Comparison of ENCODE assay signal across 10 cellular contexts in the genomic region with DNA sequence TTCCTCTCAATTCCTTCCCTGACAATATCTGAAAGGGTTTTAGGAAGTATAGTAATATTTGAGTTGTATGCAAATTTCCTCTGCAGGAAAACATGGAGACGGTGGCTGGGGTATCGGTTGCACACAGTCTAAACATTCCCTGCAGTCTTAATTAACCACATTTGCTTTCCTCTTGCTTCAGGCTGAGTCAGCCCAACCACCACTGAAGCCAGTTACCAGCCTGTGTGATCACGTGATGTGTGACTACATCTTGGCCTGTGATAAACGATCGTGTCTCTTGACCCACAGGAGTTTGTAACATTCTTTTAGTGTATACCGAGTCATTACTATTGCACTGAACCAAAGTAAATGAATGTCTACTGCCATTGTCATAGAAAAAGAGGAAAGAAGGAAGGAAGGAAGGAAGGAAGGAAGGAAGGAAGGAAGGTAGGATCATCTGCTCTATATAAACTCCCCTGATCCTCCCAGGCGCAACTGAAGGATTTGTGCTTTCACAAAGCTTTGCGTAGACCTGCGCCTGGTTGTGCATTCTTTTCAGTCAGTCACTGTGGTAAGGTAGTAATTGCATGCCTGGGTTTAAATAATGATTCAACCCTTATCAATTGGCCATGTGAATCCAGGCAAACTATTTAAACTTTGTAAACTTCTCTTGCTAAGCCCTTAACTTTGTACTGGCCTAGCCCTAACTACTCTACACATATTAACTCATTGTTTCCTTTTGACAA.
A peak's percentile ranks its signal among the peaks of the same experiment; 100 is the strongest.
DNase-seq lines count a peak whose midpoint lies in the region; ATAC-seq and TF ChIP-seq lines count a peak whose summit lies in the region.
"Had no signal": no experiment of that assay in that cellular context is flagged by ENCODE, and none has a peak within 500 bp of the region (broad histone marks: within the 10 kb centered on the region; RNA-seq: fewer than 3 reads in every experiment).

No MANE protein-coding gene starts in this region.

- WGBS in aorta, 2 donors: 25 to 28% methylated on average over 9 of the region's 9 CpGs

- peak; percentile 21 for DNase-seq in GOT3 (lab: John Stamatoyannopoulos, UW)
- peak; percentile 66 for DNase-seq in RWPE1 (ENCODE audit: low spot score)
- DNase-seq in fibroblast of villous mesenchyme (ENCODE audit: low read depth): peak; percentile 91
- DNase-seq in NCI-H1436 treated with DMSO at 0.1 percent for 48 hours (lab: John Stamatoyannopoulos, UW): no peak
- no peak for DNase-seq in aorta
- DNase-seq in activated naive CD4-positive, alpha-beta T cell treated with anti-CD3 and anti-CD28 coated beads, Interleukin-2, amount 10 ng/mL, durations not matched to agents 7 days and 5 days: no peak
- no peak for DNase-seq in SHP77 treated with DMSO at 0.1 percent for 48 hours (lab: John Stamatoyannopoulos, UW)
- DNase-seq: stimulated activated CD4-positive, alpha-beta T cell treated with anti-CD3 and anti-CD28 coated beads, Interleukin-2, amount 100 ng/mL, for 24 hours had no signal

- TF ChIP-seq CTCF in RWPE1 (conservative IDR thresholded peaks at IDR 0.05; ENCODE audit: low read depth) (no peak), fibroblast of villous mesenchyme (IDR thresholded peaks at IDR 0.05; ENCODE audit: insufficient read depth, low read depth, low read length) (no peak)

- H3K9me3 ChIP-seq in skeletal muscle satellite cell (replicated peaks; ENCODE audit: low read length): no peaks in the 10 kb centered on the region
- no peaks in the 10 kb centered on the region for H3K9me3 ChIP-seq in aorta (ENCODE audit: control insufficient read depth, low read length)

- H3K36me3 ChIP-seq in skeletal muscle satellite cell (ENCODE audit: insufficient read depth, low read length) (no peaks in the 10 kb centered on the region), aorta (ENCODE audit: control insufficient read depth in 1 of 2, insufficient read depth in 2 of 2, low read length in 1 of 2) (no peaks in the 10 kb centered on the region)

- no peaks in the 10 kb centered on the region for H3K36me3 Mint-ChIP-seq in activated naive CD4-positive, alpha-beta T cell treated with anti-CD3 and anti-CD28 coated beads, Interleukin-2, amount 10 ng/mL, durations not matched to agents 7 days and 5 days

- intact Hi-C loops in aorta (cut with DNase I): no loop called here

- H3K4me1 ChIP-seq in skeletal muscle satellite cell (ENCODE audit: control insufficient read depth, insufficient read depth, low read length): peaks cover 14% of the 10 kb centered on the region
- H3K4me1 ChIP-seq in aorta (ENCODE audit: control insufficient read depth in 1 of 2, insufficient read depth in 2 of 2, low read length in 2 of 2): no peaks in the 10 kb centered on the region

- H3K9me3 Mint-ChIP-seq in activated naive CD4-positive, alpha-beta T cell treated with anti-CD3 and anti-CD28 coated beads, Interleukin-2, amount 10 ng/mL, durations not matched to agents 7 days and 5 days: peaks cover 6% of the 10 kb centered on the region

- H3K9ac ChIP-seq in skeletal muscle satellite cell (ENCODE audit: low read depth, low read length): no peak overlapping the region

- H3K27ac ChIP-seq in RWPE1: no peak overlapping the region
- H3K27ac ChIP-seq in aorta (ENCODE audit: low read depth in 1 of 2, low read length in 2 of 2): no peak overlapping the region
- H3K27ac ChIP-seq: HL-60 had no signal

- H3K27me3 ChIP-seq in skeletal muscle satellite cell (ENCODE audit: control insufficient read depth, insufficient read depth, low read length) (peaks cover 5% of the 10 kb centered on the region), aorta (ENCODE audit: control insufficient read depth in 1 of 2, insufficient read depth in 2 of 2, low read length in 1 of 2) (no peaks in the 10 kb centered on the region)

- ATAC-seq in aorta (ENCODE audit: low FRiP score): no peak

- no peaks in the 10 kb centered on the region for H3K27me3 Mint-ChIP-seq in activated naive CD4-positive, alpha-beta T cell treated with anti-CD3 and anti-CD28 coated beads, Interleukin-2, amount 10 ng/mL, durations not matched to agents 7 days and 5 days

- no peak overlapping the region for H3K27ac Mint-ChIP-seq in activated naive CD4-positive, alpha-beta T cell treated with anti-CD3 and anti-CD28 coated beads, Interleukin-2, amount 10 ng/mL, durations not matched to agents 7 days and 5 days

- CTCF ChIA-PET in RWPE1 (lab: Yijun Ruan, JAX): interaction anchor here (0.6 kb wide), 1 partner anchor 54 kb away, joined by 3 read pairs; no protein-coding TSS in a partner anchor
- CTCF ChIA-PET in activated naive CD4-positive, alpha-beta T cell treated with anti-CD3 and anti-CD28 coated beads, Interleukin-2, amount 10 ng/mL, durations not matched to agents 7 days and 5 days (lab: Charles Lee): no interaction called here

- no peak overlapping the region for H3K4me3 Mint-ChIP-seq in activated naive CD4-positive, alpha-beta T cell treated with anti-CD3 and anti-CD28 coated beads, Interleukin-2, amount 10 ng/mL, durations not matched to agents 7 days and 5 days

- POLR2A ChIA-PET in RWPE1 (lab: Yijun Ruan, JAX; ENCODE audit: low non-redundant PET): no interaction called here

- no peaks in the 10 kb centered on the region for H3K4me1 Mint-ChIP-seq in activated naive CD4-positive, alpha-beta T cell treated with anti-CD3 and anti-CD28 coated beads, Interleukin-2, amount 10 ng/mL, durations not matched to agents 7 days and 5 days

- H3K4me2 ChIP-seq in skeletal muscle satellite cell (ENCODE audit: low read length): peak overlapping the region; percentile 65

- no peak overlapping the region for H3K4me3 ChIP-seq in fibroblast of villous mesenchyme (ENCODE audit: low read depth, low read length)
- H3K4me3 ChIP-seq in skeletal muscle satellite cell (ENCODE audit: low read length): peak overlapping the region; percentile 23
- no peak overlapping the region for H3K4me3 ChIP-seq in aorta (ENCODE audit: low read length in 2 of 2)

Comparison
In these comparisons a context has a peak if more than half of its experiments do, and no peak if none do; other contexts are left out.
1. DNase-seq: peak in GOT3 (single experiment), RWPE1 (single experiment) and fibroblast of villous mesenchyme (single experiment); none in NCI-H1436 treated with DMSO at 0.1 percent for 48 hours (single experiment), aorta (0 of 2), activated naive CD4-positive, alpha-beta T cell treated with anti-CD3 and anti-CD28 coated beads, Interleukin-2, amount 10 ng/mL, durations not matched to agents 7 days and 5 days (single experiment) and SHP77 treated with DMSO at 0.1 percent for 48 hours (single experiment).